28 cellular contexts compared by ENCODE assay signal in genomic region chr17:10106067-10106466, GRCh38.
DNase-seq lines count a peak whose midpoint lies in the region; ATAC-seq, FAIRE-seq and TF ChIP-seq lines count a peak whose summit lies in the region.
"Had no signal": no experiment of that assay in that cellular context is flagged by ENCODE, and none has a peak within 500 bp of the region (broad histone marks: within the 10 kb centered on the region; RNA-seq: fewer than 3 reads in every experiment).

No MANE protein-coding gene starts in this region.

- H3K79me2 ChIP-seq in H1 (ENCODE audit: control insufficient read depth in 1 of 2, insufficient read depth in 2 of 2, low read length in 2 of 2), result no peaks in the 10 kb centered on the region

- H2BK5ac ChIP-seq in H1 (ENCODE audit: low read depth, low read length) (no peak overlapping the region), mesenchymal stem cell (ENCODE audit: low read depth, low read length, poor library complexity, severe bottlenecking) (no peak overlapping the region)

- CTCF ChIA-PET in Caco-2 (lab: Charles Lee), result no interaction called here
- CTCF ChIA-PET in H1 (lab: Charles Lee; ENCODE audit: partially characterized antibody), result no interaction called here

- no peak overlapping the region for H2BK20ac ChIP-seq in H1 (ENCODE audit: low read length)

- peaks cover 13% of the 10 kb centered on the region for H3K4me1 Mint-ChIP-seq in Caco-2 (ENCODE audit: low read depth, unreplicated experiment)
- H3K4me1 Mint-ChIP-seq in stimulated activated memory B cell treated with anti-CD40 and anti-IgM and Interleukin-4, amounts not matched to agents 10 μg/mL and 1 μg/mL and 100 μg/mL, for 72 hours, result no peaks in the 10 kb centered on the region

- no peak overlapping the region for H4K5ac ChIP-seq in H1 (ENCODE audit: insufficient read length, low read depth, low read length)

- no peak overlapping the region for H2AK5ac ChIP-seq in H1 (ENCODE audit: low read depth, low read length)
- peak overlapping the region; percentile 41 for H2AK5ac ChIP-seq in mesenchymal stem cell (ENCODE audit: low read length, severe bottlenecking)

- no peak overlapping the region for H3K56ac ChIP-seq in H1 (replicated peaks; ENCODE audit: insufficient read length, low read depth, low read length)

- H2BK12ac ChIP-seq in H1 (ENCODE audit: low read depth, low read length) (0 out of 2 replicates have a peak overlapping the region, but pooled peaks have one; percentile 27), mesenchymal stem cell (ENCODE audit: low read length in 2 of 2) (peak overlapping the region; percentile 40 to 96)

- H3K9me3 Mint-ChIP-seq in Caco-2 (ENCODE audit: unreplicated experiment), result no peaks in the 10 kb centered on the region
- H3K9me3 Mint-ChIP-seq in stimulated activated memory B cell treated with anti-CD40 and anti-IgM and Interleukin-4, amounts not matched to agents 10 μg/mL and 1 μg/mL and 100 μg/mL, for 72 hours, result peaks cover 8% of the 10 kb centered on the region
- H3K9me3 Mint-ChIP-seq: activated T-helper 2 cell treated with anti-CD3 and anti-CD28 coated beads, Interferon-gamma antibody, Interleukin-2, Interleukin-4, amounts not matched to agents 10 μg/mL and 5 μg/mL and 100 μg/mL, durations not matched to agents 14 hours and 24 hours and 36 hours had no signal

- no peak overlapping the region for H2AFZ ChIP-seq in H1 (ENCODE audit: low read length)
- H2AFZ ChIP-seq in mesenchymal stem cell (ENCODE audit: low read depth, low read length), result no peak overlapping the region

- H2BK120ac ChIP-seq in H1 (replicated peaks; ENCODE audit: low read depth, low read length), result no peak overlapping the region
- H2BK120ac ChIP-seq in mesenchymal stem cell (ENCODE audit: low read depth, low read length), result peak overlapping the region; percentile 11

- H3K79me1 ChIP-seq in H1 (ENCODE audit: low read depth, low read length) (no peaks in the 10 kb centered on the region), mesenchymal stem cell (replicated peaks; ENCODE audit: low read length, poor library complexity, severe bottlenecking) (peaks cover 7% of the 10 kb centered on the region)

- H3K4me1 ChIP-seq in Caco-2 (no peaks in the 10 kb centered on the region), H1 (replicated peaks in 1 of 4; ENCODE audit: control insufficient read depth in 3 of 4, insufficient read depth in 4 of 4, low read length in 3 of 4) (no peaks in the 10 kb centered on the region), mesenchymal stem cell (ENCODE audit: control insufficient read depth, insufficient read depth, low read depth, low read length) (peaks cover 18% of the 10 kb centered on the region)
- H3K4me1 ChIP-seq: HAP-1, SJSA1, tibial artery had no signal

- H3K4ac ChIP-seq in H1 (replicated peaks; ENCODE audit: insufficient read length, low read depth, low read length) (no peak overlapping the region), mesenchymal stem cell (ENCODE audit: low read depth in 1 of 2, low read length in 2 of 2) (peak overlapping the region; percentile 52 to 56)

- H2BK15ac ChIP-seq in H1 (ENCODE audit: low read length), result no peak overlapping the region
- H2BK15ac ChIP-seq in mesenchymal stem cell (ENCODE audit: low read depth, poor library complexity, severe bottlenecking), result no peak overlapping the region

- no peak for FAIRE-seq in H1 (lab: Jason Lieb, UNC)
- FAIRE-seq: islet of Langerhans had no signal

- no TSS peak for BruUV-seq in Caco-2 (replicated peaks; lab: Mats Ljungman, UMichigan)

- intact Hi-C loops in Caco-2 (cut with micrococcal nuclease; ENCODE audit: unreplicated experiment), result no loop called here

- peak overlapping the region; percentile 82 for H3K27ac Mint-ChIP-seq in Caco-2 (ENCODE audit: unreplicated experiment)
- no peak overlapping the region for H3K27ac Mint-ChIP-seq in stimulated activated memory B cell treated with anti-CD40 and anti-IgM and Interleukin-4, amounts not matched to agents 10 μg/mL and 1 μg/mL and 100 μg/mL, for 72 hours
- H3K27ac Mint-ChIP-seq: activated naive CD8-positive, alpha-beta T cell; activated T-helper 2 cell treated with anti-CD3 and anti-CD28 coated beads, Interferon-gamma antibody, Interleukin-2, Interleukin-4, amounts not matched to agents 10 μg/mL and 5 μg/mL and 100 μg/mL, durations not matched to agents 14 hours and 24 hours and 36 hours; T-cell had no signal

- H3K4me2 ChIP-seq in H1 (ENCODE audit: insufficient read depth in 1 of 2, low read depth in 2 of 2, low read length in 2 of 2), result no peak overlapping the region
- no peak overlapping the region for H3K4me2 ChIP-seq in mesenchymal stem cell (ENCODE audit: low read length, poor library complexity, severe bottlenecking)

- H3K36me3 ChIP-seq in Caco-2 (ENCODE audit: control insufficient read depth, insufficient read depth, low read length), result no peaks in the 10 kb centered on the region
- H3K36me3 ChIP-seq in H1 (ENCODE audit: control insufficient read depth in 2 of 4, insufficient read depth in 4 of 4, low read length in 3 of 4), result no peaks in the 10 kb centered on the region
- no peaks in the 10 kb centered on the region for H3K36me3 ChIP-seq in mesenchymal stem cell (ENCODE audit: control insufficient read depth in 1 of 2, insufficient read depth in 2 of 2, low read depth in 1 of 2, low read length in 2 of 2)
- H3K36me3 ChIP-seq: HAP-1, SJSA1, tibial artery had no signal

- no peaks in the 10 kb centered on the region for H3K23me2 ChIP-seq in H1 (ENCODE audit: low read depth, low read length)

- no peaks in the 10 kb centered on the region for H3K27me3 Mint-ChIP-seq in Caco-2 (ENCODE audit: insufficient read depth, unreplicated experiment)
- H3K27me3 Mint-ChIP-seq in stimulated activated memory B cell treated with anti-CD40 and anti-IgM and Interleukin-4, amounts not matched to agents 10 μg/mL and 1 μg/mL and 100 μg/mL, for 72 hours, result peaks cover 14% of the 10 kb centered on the region
- H3K27me3 Mint-ChIP-seq: activated naive CD8-positive, alpha-beta T cell had no signal

- TF ChIP-seq EP300 in H1 (IDR thresholded peaks at IDR 0.05; ENCODE audit: borderline replicate concordance in 1 of 2, low read depth in 2 of 2, low read length in 2 of 2), result no peak

- DNase-seq in Caco-2 (no peak), H1 (ENCODE audit: low read depth in 1 of 2, low spot score in 2 of 2) (no peak), mesenchymal stem cell (no peak), NCI-H1436 treated with DMSO at 0.1 percent for 48 hours (lab: John Stamatoyannopoulos, UW) (no peak)
- DNase-seq: ACHN; activated CD4-positive, alpha-beta T cell treated with anti-CD3 and anti-CD28 coated beads, Interleukin-2, amount 50 U/mL, for 48 hours; activated CD8-positive, alpha-beta memory T cell treated with anti-CD3 and anti-CD28 coated beads, Interleukin-2, amount 50 U/mL, for 48 hours; COR-L47; DMS79 treated with DMSO at 0.1 percent for 48 hours; foreskin melanocyte; Karpas-422; MV-4-11; NCI-H1694 treated with DMSO at 0.1 percent for 48 hours; NCI-H524 treated with DMSO at 0.1 percent for 48 hours; stimulated activated naive CD8-positive, alpha-beta T cell treated with anti-CD3 and anti-CD28 coated beads, Interleukin-15, Interleukin-2, amounts not matched to agents 100 U/mL and 50 U/mL, for 24 hours; T-cell had no signal

- H4K8ac ChIP-seq in H1 (ENCODE audit: extremely low read depth, insufficient read depth, low read length), result no peak overlapping the region; the same call in 1 of the 2 replicates
- peak overlapping the region; percentile 80 for H4K8ac ChIP-seq in mesenchymal stem cell (ENCODE audit: low read length)

- no peak overlapping the region for H3K23ac ChIP-seq in H1 (ENCODE audit: insufficient read length)
- H3K23ac ChIP-seq in mesenchymal stem cell (ENCODE audit: low read length in 2 of 2), result no peak overlapping the region

- H3K9me3 ChIP-seq in Caco-2 (no peaks in the 10 kb centered on the region), H1 (ENCODE audit: insufficient read depth in 2 of 2, low read depth in 1 of 2, low read length in 1 of 2) (no peaks in the 10 kb centered on the region), mesenchymal stem cell (ENCODE audit: control insufficient read depth, low read length) (no peaks in the 10 kb centered on the region)
- H3K9me3 ChIP-seq: HAP-1, SJSA1, tibial artery had no signal

- H4K91ac ChIP-seq in H1 (replicated peaks; ENCODE audit: insufficient read length, low read length) (no peak overlapping the region), mesenchymal stem cell (ENCODE audit: low read length) (peak overlapping the region; percentile 61)

- ATAC-seq in stimulated activated memory B cell treated with anti-CD40 and anti-IgM and Interleukin-4, amounts not matched to agents 10 μg/mL and 1 μg/mL and 100 μg/mL, for 72 hours, result no peak
- ATAC-seq in GM18858 (IDR thresholded peaks at IDR 0.05; ENCODE audit: unreplicated experiment), result no peak
- ATAC-seq: Panc1; stimulated activated naive CD8-positive, alpha-beta T cell treated with anti-CD3 and anti-CD28 coated beads, Interleukin-15, Interleukin-2, amounts not matched to agents 100 U/mL and 50 U/mL, for 24 hours; T-cell had no signal

- H3K4me3 ChIP-seq in Caco-2 (ENCODE audit: low read depth, low read length), result no peak overlapping the region
- H3K4me3 ChIP-seq in H1 (ENCODE audit: extremely low read depth in 1 of 4, insufficient read depth in 2 of 4, low read depth in 3 of 4, low read length in 4 of 4), result no peak overlapping the region
- H3K4me3 ChIP-seq in mesenchymal stem cell (ENCODE audit: insufficient read depth in 1 of 2, low read depth in 1 of 2, low read length in 2 of 2), result peak overlapping the region in 1 of 2 experiments; percentile 32
- no peak overlapping the region for H3K4me3 ChIP-seq in skin epidermis
- H3K4me3 ChIP-seq: BLaER1, HAP-1, lung, SJSA1, tibial artery had no signal

- H3K27me3 ChIP-seq in Caco-2 (replicated peaks; ENCODE audit: control insufficient read depth, insufficient read depth, low read length), result no peaks in the 10 kb centered on the region
- no peaks in the 10 kb centered on the region for H3K27me3 ChIP-seq in H1 (replicated peaks in 1 of 4; ENCODE audit: control insufficient read depth in 3 of 4, extremely low read depth in 1 of 4, insufficient read depth in 3 of 4, low read length in 3 of 4)
- no peaks in the 10 kb centered on the region for H3K27me3 ChIP-seq in mesenchymal stem cell (ENCODE audit: control insufficient read depth in 1 of 2, insufficient read depth in 1 of 2, low read length in 2 of 2)
- H3K27me3 ChIP-seq: BLaER1, SJSA1, tibial artery had no signal

- H3K27ac ChIP-seq in H1 (ENCODE audit: low read depth, low read length) (no peak overlapping the region), mesenchymal stem cell (ENCODE audit: low read length, poor library complexity, severe bottlenecking) (no peak overlapping the region), skin epidermis (peak overlapping the region in 12 of 21 experiments; percentile 10 to 72 (median 44))
- H3K27ac ChIP-seq: BLaER1, SJSA1, tibial artery had no signal

- TF ChIP-seq CTCF in Caco-2 (IDR thresholded peaks at IDR 0.05; ENCODE audit: insufficient read depth in 1 of 2, low read depth in 1 of 2, low read length in 1 of 2, severe bottlenecking in 1 of 2, unreplicated experiment in 1 of 2) (no peak), H1 (IDR thresholded peaks at IDR 0.05; ENCODE audit: control extremely low read depth in 1 of 3, insufficient read depth in 1 of 3, low read depth in 1 of 3, low read length in 3 of 3) (no peak)

- 85% methylated on average over 9 of the region's 9 CpGs; no CpG with 5 or more reads in 1 of the 2 experiments for WGBS in H1 (ENCODE audit: extremely low coverage in 1 of 2, insufficient coverage in 1 of 2, insufficient read length in 1 of 2, insufficient replicate concordance in 2 of 2, low coverage in 1 of 2, low lambda C conversion rate in 2 of 2, missing lambda C conversion rate in 1 of 2), 2 experiments
- WGBS in mesenchymal stem cell, result 86% methylated on average over 9 of the region's 9 CpGs

- H3K36me3 Mint-ChIP-seq in Caco-2 (ENCODE audit: insufficient read depth, unreplicated experiment), result peaks cover 5% of the 10 kb centered on the region
- no peaks in the 10 kb centered on the region for H3K36me3 Mint-ChIP-seq in stimulated activated memory B cell treated with anti-CD40 and anti-IgM and Interleukin-4, amounts not matched to agents 10 μg/mL and 1 μg/mL and 100 μg/mL, for 72 hours
- H3K36me3 Mint-ChIP-seq: activated naive CD8-positive, alpha-beta T cell; T-cell had no signal

- H3K9ac ChIP-seq in H1 (replicated peaks in 1 of 4; ENCODE audit: extremely low read depth in 1 of 4, low read depth in 3 of 4, low read length in 3 of 4) (no peak overlapping the region), mesenchymal stem cell (ENCODE audit: low read length) (no peak overlapping the region)
- H3K9ac ChIP-seq: BLaER1 had no signal

- no peaks in the 10 kb centered on the region for H4K20me1 ChIP-seq in H1 (replicated peaks in 1 of 2; ENCODE audit: control insufficient read depth in 1 of 2, insufficient read depth in 2 of 2, low read length in 2 of 2)
- H4K20me1 ChIP-seq: BLaER1 had no signal

- TF ChIP-seq POLR2A in H1 (IDR thresholded peaks at IDR 0.05; ENCODE audit: control extremely low read depth in 1 of 2, low read depth in 2 of 2, low read length in 2 of 2), result no peak

- H3K4me3 Mint-ChIP-seq in Caco-2 (ENCODE audit: unreplicated experiment), result peak overlapping the region; percentile 47
- no peak overlapping the region for H3K4me3 Mint-ChIP-seq in stimulated activated memory B cell treated with anti-CD40 and anti-IgM and Interleukin-4, amounts not matched to agents 10 μg/mL and 1 μg/mL and 100 μg/mL, for 72 hours
- H3K4me3 Mint-ChIP-seq: activated naive CD8-positive, alpha-beta T cell; T-cell had no signal

- POLR2A ChIA-PET in Caco-2 (lab: Charles Lee), result no interaction called here
- POLR2A ChIA-PET in H1 (lab: Charles Lee; ENCODE audit: partially characterized antibody), result no interaction called here

- H3K14ac ChIP-seq in H1 (ENCODE audit: insufficient read length), result no peak overlapping the region
- peak overlapping the region in 1 of 2 experiments; percentile 66 for H3K14ac ChIP-seq in mesenchymal stem cell (ENCODE audit: low read length in 2 of 2)

- no peak overlapping the region for H3K18ac ChIP-seq in H1 (ENCODE audit: extremely low read depth, low read length)
- peak overlapping the region; percentile 58 to 67 for H3K18ac ChIP-seq in mesenchymal stem cell (ENCODE audit: low read depth in 1 of 2, low read length in 2 of 2)

- no peak for TF ChIP-seq RAD21 in H1 (IDR thresholded peaks at IDR 0.05 in 1 of 2, conservative IDR thresholded peaks at IDR 0.05 in 1 of 2; ENCODE audit: low read depth in 2 of 2, low read length in 2 of 2)

Comparison
In these comparisons a context has a peak if more than half of its experiments do, and no peak if none do; other contexts are left out.
1. H3K27ac ChIP-seq: peak in skin epidermis (12 of 21); none in H1 (single experiment) and mesenchymal stem cell (single experiment).